9 cellular contexts compared by ENCODE assay signal in genomic region chr10:102815790-102816549, GRCh38. TPM values are rescaled to one million over a fixed set of nuclear protein-coding genes. Genes with fewer than 3 reads are reported as not detected.
DNase-seq lines count a peak whose midpoint lies in the region; ATAC-seq lines count a peak whose summit lies in the region.
"Had no signal": no experiment of that assay in that cellular context is flagged by ENCODE, and none has a peak within 500 bp of the region (broad histone marks: within the 10 kb centered on the region; RNA-seq: fewer than 3 reads in every experiment).

No MANE protein-coding gene starts in this region.

- H3K4me3 Mint-ChIP-seq in activated CD8-positive, alpha-beta T cell treated with anti-CD3 and anti-CD28 coated beads, Interleukin-2, amount 10 ng/mL, durations not matched to agents 7 days and 5 days, result no peak overlapping the region
- no peak overlapping the region for H3K4me3 Mint-ChIP-seq in activated CD4-positive, alpha-beta memory T cell treated with anti-CD3 and anti-CD28 coated beads, Interleukin-2, amount 10 ng/mL, durations not matched to agents 7 days and 5 days

- no peaks in the 10 kb centered on the region for H3K9me3 Mint-ChIP-seq in activated CD8-positive, alpha-beta T cell treated with anti-CD3 and anti-CD28 coated beads, Interleukin-2, amount 10 ng/mL, durations not matched to agents 7 days and 5 days (ENCODE audit: insufficient read depth)
- no peaks in the 10 kb centered on the region for H3K9me3 Mint-ChIP-seq in activated CD4-positive, alpha-beta memory T cell treated with anti-CD3 and anti-CD28 coated beads, Interleukin-2, amount 10 ng/mL, durations not matched to agents 7 days and 5 days

- intact Hi-C loops in cardiac septum (cut with DNase I), result loop anchor here (2.0 kb wide), 1 partner anchor 41 kb away; no protein-coding TSS in a partner anchor

- no peak for ATAC-seq in activated CD8-positive, alpha-beta T cell treated with anti-CD3 and anti-CD28 coated beads, Interleukin-2, amount 10 ng/mL, durations not matched to agents 7 days and 5 days
- ATAC-seq in GM21529 (IDR thresholded peaks at IDR 0.05; ENCODE audit: unreplicated experiment), result no peak

- peaks cover 35% of the 10 kb centered on the region for H3K4me1 Mint-ChIP-seq in activated CD8-positive, alpha-beta T cell treated with anti-CD3 and anti-CD28 coated beads, Interleukin-2, amount 10 ng/mL, durations not matched to agents 7 days and 5 days (ENCODE audit: low read depth)
- H3K4me1 Mint-ChIP-seq in activated CD4-positive, alpha-beta memory T cell treated with anti-CD3 and anti-CD28 coated beads, Interleukin-2, amount 10 ng/mL, durations not matched to agents 7 days and 5 days, result peaks cover 24% of the 10 kb centered on the region

- POLR2A ChIA-PET in activated CD8-positive, alpha-beta T cell treated with anti-CD3 and anti-CD28 coated beads, Interleukin-2, amount 10 ng/mL, durations not matched to agents 7 days and 5 days (lab: Charles Lee), result no interaction called here
- POLR2A ChIA-PET in activated CD4-positive, alpha-beta memory T cell treated with anti-CD3 and anti-CD28 coated beads, Interleukin-2, amount 10 ng/mL, durations not matched to agents 7 days and 5 days (lab: Charles Lee), result no interaction called here

- no peaks in the 10 kb centered on the region for H3K27me3 Mint-ChIP-seq in activated CD8-positive, alpha-beta T cell treated with anti-CD3 and anti-CD28 coated beads, Interleukin-2, amount 10 ng/mL, durations not matched to agents 7 days and 5 days (ENCODE audit: low read depth)
- H3K27me3 Mint-ChIP-seq in activated CD4-positive, alpha-beta memory T cell treated with anti-CD3 and anti-CD28 coated beads, Interleukin-2, amount 10 ng/mL, durations not matched to agents 7 days and 5 days, result no peaks in the 10 kb centered on the region

- H3K36me3 Mint-ChIP-seq in activated CD8-positive, alpha-beta T cell treated with anti-CD3 and anti-CD28 coated beads, Interleukin-2, amount 10 ng/mL, durations not matched to agents 7 days and 5 days (ENCODE audit: low read depth), result peaks cover 34% of the 10 kb centered on the region
- peaks cover 29% of the 10 kb centered on the region for H3K36me3 Mint-ChIP-seq in activated CD4-positive, alpha-beta memory T cell treated with anti-CD3 and anti-CD28 coated beads, Interleukin-2, amount 10 ng/mL, durations not matched to agents 7 days and 5 days (ENCODE audit: low read depth)

- H3K27ac Mint-ChIP-seq in activated CD8-positive, alpha-beta T cell treated with anti-CD3 and anti-CD28 coated beads, Interleukin-2, amount 10 ng/mL, durations not matched to agents 7 days and 5 days, result peak overlapping the region; percentile 45
- H3K27ac Mint-ChIP-seq in activated CD4-positive, alpha-beta memory T cell treated with anti-CD3 and anti-CD28 coated beads, Interleukin-2, amount 10 ng/mL, durations not matched to agents 7 days and 5 days, result no peak overlapping the region

- DNase-seq in EH (ENCODE audit: low read depth) (peak; percentile 89), cardiac septum (ENCODE audit: low spot score) (peak; percentile 83), putamen (ENCODE audit: low spot score) (peak; percentile 48), amniotic stem cell (lab: John Stamatoyannopoulos, UW) (no peak), retina (no peak)
- DNase-seq in activated CD8-positive, alpha-beta T cell treated with anti-CD3 and anti-CD28 coated beads, Interleukin-2, amount 10 ng/mL, durations not matched to agents 7 days and 5 days, result no peak
- no peak for DNase-seq in activated CD4-positive, alpha-beta memory T cell treated with anti-CD3 and anti-CD28 coated beads, Interleukin-2, amount 10 ng/mL, durations not matched to agents 7 days and 5 days
- DNase-seq: OCI-M1 had no signal

- CTCF ChIA-PET in activated CD8-positive, alpha-beta T cell treated with anti-CD3 and anti-CD28 coated beads, Interleukin-2, amount 10 ng/mL, durations not matched to agents 7 days and 5 days (lab: Charles Lee), result no interaction called here
- CTCF ChIA-PET in activated CD4-positive, alpha-beta memory T cell treated with anti-CD3 and anti-CD28 coated beads, Interleukin-2, amount 10 ng/mL, durations not matched to agents 7 days and 5 days (lab: Charles Lee), result no interaction called here

RNA-seq across cellular contexts. Expression of gene CYP17A1, which starts 21.2 kb away (rescaled TPM):
- total RNA-seq in activated CD8-positive, alpha-beta T cell treated with anti-CD3 and anti-CD28 coated beads, Interleukin-2, amount 10 ng/mL, durations not matched to agents 7 days and 5 days, result not detected
- not detected for total RNA-seq in cardiac septum
- not detected for total RNA-seq in activated CD4-positive, alpha-beta memory T cell treated with anti-CD3 and anti-CD28 coated beads, Interleukin-2, amount 10 ng/mL, durations not matched to agents 7 days and 5 days

RNA-seq across cellular contexts. Expression of gene BORCS7, which starts 38.1 kb away (rescaled TPM):
- 10 to 100 TPM; 10.4 to 11.2 TPM for total RNA-seq in activated CD8-positive, alpha-beta T cell treated with anti-CD3 and anti-CD28 coated beads, Interleukin-2, amount 10 ng/mL, durations not matched to agents 7 days and 5 days
- total RNA-seq in cardiac septum, result 15.8 TPM
- 10 to 100 TPM; 10.0 to 11.9 TPM for total RNA-seq in activated CD4-positive, alpha-beta memory T cell treated with anti-CD3 and anti-CD28 coated beads, Interleukin-2, amount 10 ng/mL, durations not matched to agents 7 days and 5 days

RNA-seq across cellular contexts. Expression of gene AS3MT, which starts 53.3 kb away (rescaled TPM):
- total RNA-seq in activated CD8-positive, alpha-beta T cell treated with anti-CD3 and anti-CD28 coated beads, Interleukin-2, amount 10 ng/mL, durations not matched to agents 7 days and 5 days, result under 1 TPM; 0.52 to 0.68 TPM
- total RNA-seq in cardiac septum, result 7.2 TPM
- total RNA-seq in activated CD4-positive, alpha-beta memory T cell treated with anti-CD3 and anti-CD28 coated beads, Interleukin-2, amount 10 ng/mL, durations not matched to agents 7 days and 5 days, result under 1 TPM; 0.15 to 0.65 TPM

Comparison
In these comparisons a context has a peak if more than half of its experiments do, and no peak if none do; other contexts are left out.
1. DNase-seq: peak in EH (single experiment), cardiac septum (single experiment) and putamen (single experiment); none in activated CD8-positive, alpha-beta T cell treated with anti-CD3 and anti-CD28 coated beads, Interleukin-2, amount 10 ng/mL, durations not matched to agents 7 days and 5 days (single experiment), amniotic stem cell (single experiment), activated CD4-positive, alpha-beta memory T cell treated with anti-CD3 and anti-CD28 coated beads, Interleukin-2, amount 10 ng/mL, durations not matched to agents 7 days and 5 days (single experiment) and retina (single experiment).